Comparison of ENCODE assay signal across 8 cellular contexts in the genomic region with DNA sequence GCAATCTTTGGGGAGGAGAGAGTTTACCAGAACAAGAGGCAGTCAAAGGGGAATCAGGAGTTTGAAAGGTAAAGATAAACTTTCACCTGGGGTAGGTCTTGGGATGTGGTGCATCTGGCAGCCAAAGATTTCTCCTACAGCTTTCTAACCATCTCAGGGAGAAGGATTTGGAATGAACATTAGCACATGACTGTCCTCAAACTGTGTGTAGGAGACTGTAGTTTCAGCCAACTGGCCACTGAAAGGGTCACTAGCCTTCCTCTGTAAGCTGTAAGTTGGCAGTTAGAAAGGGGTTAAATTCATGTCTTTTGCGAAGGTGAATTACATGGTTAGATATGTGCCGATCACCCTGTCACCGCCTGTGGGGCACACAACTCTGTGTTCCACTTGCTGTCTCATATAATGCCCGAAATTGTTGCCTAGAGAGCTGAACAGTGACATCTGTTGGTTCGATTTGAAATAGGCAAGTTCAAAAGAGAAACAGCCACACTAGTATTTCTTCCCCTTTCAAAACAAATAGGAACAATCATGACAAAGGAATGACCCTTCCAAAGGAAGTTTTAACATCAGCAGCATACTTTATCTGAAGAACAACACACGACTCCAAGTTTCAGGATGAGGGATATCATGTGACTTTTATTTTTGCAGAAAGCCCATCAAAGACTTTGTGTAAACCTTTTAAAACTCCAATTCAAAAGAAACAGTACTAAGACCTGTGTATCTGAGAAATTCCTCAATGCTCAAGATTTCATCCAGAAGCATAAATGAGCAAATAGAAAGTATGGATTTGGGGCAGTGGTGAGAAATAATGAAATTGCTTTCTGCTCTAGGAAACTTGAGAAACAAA. TPM values are rescaled to one million over a fixed set of nuclear protein-coding genes. Genes with fewer than 3 reads are reported as not detected.
DNase-seq lines count a peak whose midpoint lies in the region; ATAC-seq and TF ChIP-seq lines count a peak whose summit lies in the region.

No MANE protein-coding gene starts in this region.

- H3K27me3 ChIP-seq in DOHH2 (ENCODE audit: control insufficient read depth, low read length), result peaks cover 12% of the 10 kb centered on the region

- H3K36me3 ChIP-seq in DOHH2 (ENCODE audit: control insufficient read depth, low read length), result no peaks in the 10 kb centered on the region

- H3K9me3 Mint-ChIP-seq in osteocyte (ENCODE audit: unreplicated experiment), result no peaks in the 10 kb centered on the region

- DNase-seq in NCI-H82 treated with DMSO at 0.1 percent for 48 hours (lab: John Stamatoyannopoulos, UW; ENCODE audit: unreplicated experiment) (peak; percentile 71), foreskin melanocyte (peak; percentile 63), osteocyte (ENCODE audit: extremely low spot score, unreplicated experiment) (no peak)
- DNase-seq in activated T-cell treated with anti-CD3 and anti-CD28 coated beads, Interleukin-2, amount 50 U/mL, for 1 hour, result peak; percentile 23
- no peak for DNase-seq in NK-92 treated with Interleukin-12 subunit alpha and Interleukin-12 subunit beta, amount 100 ng/mL, for 24 hours (lab: John Stamatoyannopoulos, UW)

- no peak overlapping the region for H3K4me2 ChIP-seq in DOHH2 (ENCODE audit: low read length)

- peaks cover 8% of the 10 kb centered on the region for H3K4me1 Mint-ChIP-seq in osteocyte (ENCODE audit: unreplicated experiment)

- peaks cover 14% of the 10 kb centered on the region for H3K27me3 Mint-ChIP-seq in osteocyte (ENCODE audit: unreplicated experiment)

- TF ChIP-seq CTCF in DOHH2 (IDR thresholded peaks at IDR 0.05; ENCODE audit: low read depth, low read length, poor library complexity, severe bottlenecking) (peak; percentile 72), osteocyte (IDR thresholded peaks at IDR 0.05) (peak; percentile 77)

- no peaks in the 10 kb centered on the region for H3K4me1 ChIP-seq in DOHH2 (ENCODE audit: control insufficient read depth, low read length)

- no peaks in the 10 kb centered on the region for H3K9me2 ChIP-seq in DOHH2 (replicated peaks; ENCODE audit: control insufficient read depth, low read length)

- H3K4me3 Mint-ChIP-seq in osteocyte (ENCODE audit: unreplicated experiment), result peak overlapping the region; percentile 20

- H3K27ac Mint-ChIP-seq in osteocyte (ENCODE audit: unreplicated experiment), result peak overlapping the region; percentile 5

- no peaks in the 10 kb centered on the region for H3F3A ChIP-seq in DOHH2 (ENCODE audit: control insufficient read depth, insufficient read depth)

- no peak overlapping the region for H3K27ac ChIP-seq in DOHH2 (ENCODE audit: low read depth, low read length)

- no peak overlapping the region for H3K4me3 ChIP-seq in DOHH2 (ENCODE audit: low read length)

- H4K20me1 ChIP-seq in DOHH2 (ENCODE audit: control insufficient read depth, insufficient read depth, low read depth, low read length), result no peaks in the 10 kb centered on the region

- no peaks in the 10 kb centered on the region for H3K36me3 Mint-ChIP-seq in osteocyte (ENCODE audit: unreplicated experiment)

- H3K9me3 ChIP-seq in DOHH2 (ENCODE audit: control insufficient read depth, insufficient read depth, low read length), result no peaks in the 10 kb centered on the region

- peak; percentile 89 for ATAC-seq in GM21381 (IDR thresholded peaks at IDR 0.05; ENCODE audit: unreplicated experiment)
- peak; percentile 87 for ATAC-seq in HG03565 (IDR thresholded peaks at IDR 0.05; ENCODE audit: unreplicated experiment)

- no peaks in the 10 kb centered on the region for H3K79me2 ChIP-seq in DOHH2 (ENCODE audit: control insufficient read depth, low read length)

RNA-seq across cellular contexts. Expression of gene OPN5, which starts 1.1 kb away (rescaled TPM):
- total RNA-seq in osteocyte, result not detected in 2 replicates

Comparison
In these comparisons a context has a peak if more than half of its experiments do, and no peak if none do; other contexts are left out.
1. DNase-seq: peak in NCI-H82 treated with DMSO at 0.1 percent for 48 hours (single experiment), activated T-cell treated with anti-CD3 and anti-CD28 coated beads, Interleukin-2, amount 50 U/mL, for 1 hour (single experiment) and foreskin melanocyte (single experiment); none in osteocyte (single experiment) and NK-92 treated with Interleukin-12 subunit alpha and Interleukin-12 subunit beta, amount 100 ng/mL, for 24 hours (single experiment).